Comparison of ENCODE assay signal across 22 cellular contexts in genomic region chr3:30097022-30097650, GRCh38.
A peak's percentile ranks its signal among the peaks of the same experiment; 100 is the strongest.
DNase-seq lines count a peak whose midpoint lies in the region; ATAC-seq and TF ChIP-seq lines count a peak whose summit lies in the region.
"Had no signal": no experiment of that assay in that cellular context is flagged by ENCODE, and none has a peak within 500 bp of the region (broad histone marks: within the 10 kb centered on the region; RNA-seq: fewer than 3 reads in every experiment).

No MANE protein-coding gene starts in this region.

- in situ Hi-C loops in HAP-1 (cut with MboI; ENCODE audit: low sequenced_read_pairs) = no loop called here

- TF ChIP-seq CTCF in WTC11 (IDR thresholded peaks at IDR 0.05) (no peak), neural crest cell (conservative IDR thresholded peaks at IDR 0.05) (no peak), endodermal cell (conservative IDR thresholded peaks at IDR 0.05) (no peak), colonic mucosa (IDR thresholded peaks at IDR 0.05) (no peak)

- peak overlapping the region; percentile 73; the same call in 1 of the 2 replicates for H3K27ac ChIP-seq in ACC112 (ENCODE audit: low read depth, low read length)
- H3K27ac ChIP-seq in endodermal cell (ENCODE audit: low read depth, low read length) = no peak overlapping the region
- H3K27ac ChIP-seq in colonic mucosa = no peak overlapping the region
- H3K27ac ChIP-seq: 22Rv1, BLaER1, C4-2B had no signal

- peaks cover 6% of the 10 kb centered on the region for H3K9me3 ChIP-seq in HAP-1
- peaks cover 14% of the 10 kb centered on the region for H3K9me3 ChIP-seq in endodermal cell (ENCODE audit: control insufficient read depth, low read length)
- no peaks in the 10 kb centered on the region for H3K9me3 ChIP-seq in colonic mucosa

- H3K4me3 Mint-ChIP-seq in WTC11 (no peak overlapping the region), neural crest cell (no peak overlapping the region), endodermal cell (no peak overlapping the region)
- H3K4me3 Mint-ChIP-seq: B cell; CD4-positive, CD25-positive, alpha-beta regulatory T cell; CD8-positive, alpha-beta T cell had no signal

- H3K27me3 Mint-ChIP-seq in WTC11 (ENCODE audit: low read depth) (peaks cover 49% of the 10 kb centered on the region), neural crest cell (ENCODE audit: low read depth) (no peaks in the 10 kb centered on the region), endodermal cell (ENCODE audit: insufficient read depth) (no peaks in the 10 kb centered on the region)
- H3K27me3 Mint-ChIP-seq: CD4-positive, CD25-positive, alpha-beta regulatory T cell had no signal

- H3K9ac ChIP-seq in endodermal cell (ENCODE audit: extremely low read depth, low read length, poor library complexity, severe bottlenecking) = no peak overlapping the region
- H3K9ac ChIP-seq in colonic mucosa (ENCODE audit: low read depth in 2 of 2, low read length in 2 of 2) = no peak overlapping the region
- H3K9ac ChIP-seq: BLaER1, GM23248 had no signal

- CTCF ChIA-PET in WTC11 (lab: Charles Lee) = interaction anchor here (1.0 to 1.2 kb wide), 2 partner anchors 55 to 84 kb away, joined by 3 to 9 read pairs; no protein-coding TSS in a partner anchor

- POLR2A ChIA-PET in WTC11 (lab: Charles Lee) = interaction anchor here (0.8 kb wide), 1 partner anchor 1788 kb away, joined by 3 read pairs; no protein-coding TSS in a partner anchor

- WGBS in endodermal cell (ENCODE audit: insufficient coverage in 1 of 2, insufficient read length in 1 of 2), 2 experiments = 83 to 95% methylated on average over 1 to 2 of the region's 2 CpGs

- peaks cover 36% of the 10 kb centered on the region for H3K36me3 Mint-ChIP-seq in WTC11
- peaks cover 12% of the 10 kb centered on the region for H3K36me3 Mint-ChIP-seq in neural crest cell (ENCODE audit: low read depth)
- peaks cover 1% of the 10 kb centered on the region for H3K36me3 Mint-ChIP-seq in endodermal cell (ENCODE audit: low read depth)
- H3K36me3 Mint-ChIP-seq: CD4-positive, CD25-positive, alpha-beta regulatory T cell; CD8-positive, alpha-beta T cell had no signal

- H3K36me3 ChIP-seq in ACC112 (ENCODE audit: insufficient read depth, low read length) (no peaks in the 10 kb centered on the region), HAP-1 (replicated peaks) (no peaks in the 10 kb centered on the region), endodermal cell (ENCODE audit: control insufficient read depth, insufficient read depth, low read length) (no peaks in the 10 kb centered on the region), colonic mucosa (no peaks in the 10 kb centered on the region)
- H3K36me3 ChIP-seq: BLaER1 had no signal

- no peak overlapping the region for H3K27ac Mint-ChIP-seq in WTC11
- H3K27ac Mint-ChIP-seq in neural crest cell (ENCODE audit: unreplicated experiment) = peak overlapping the region; percentile 31
- no peak overlapping the region for H3K27ac Mint-ChIP-seq in endodermal cell
- H3K27ac Mint-ChIP-seq: B cell; CD4-positive, CD25-positive, alpha-beta regulatory T cell; CD8-positive, alpha-beta T cell had no signal

- DNase-seq in HAP-1 (ENCODE audit: low spot score in 2 of 2) (peak; percentile 54 to 79), WTC11 (ENCODE audit: low spot score) (no peak), neural crest cell (ENCODE audit: low read depth, low spot score) (no peak), endodermal cell (no peak), DMS153 treated with DMSO at 0.1 percent for 48 hours (lab: John Stamatoyannopoulos, UW; ENCODE audit: unreplicated experiment) (no peak), colonic mucosa (no peak), nucleus accumbens (lab: John Stamatoyannopoulos, UW) (no peak)
- DNase-seq: Caco-2; CD4-positive, CD25-positive, alpha-beta regulatory T cell; CD8-positive, alpha-beta T cell; DMS153; DMS79; EL; GDM1; GM23248 had no signal

- no peak overlapping the region for H3K4me3 ChIP-seq in ACC112 (ENCODE audit: low read depth, low read length)
- no peak overlapping the region for H3K4me3 ChIP-seq in HAP-1
- H3K4me3 ChIP-seq in endodermal cell (ENCODE audit: low read length) = no peak overlapping the region
- no peak overlapping the region for H3K4me3 ChIP-seq in colonic mucosa
- H3K4me3 ChIP-seq: BLaER1, GM12878, GM23248 had no signal

- H3K9me3 Mint-ChIP-seq in WTC11 (peaks cover 38% of the 10 kb centered on the region), neural crest cell (peaks cover 10% of the 10 kb centered on the region), endodermal cell (peaks cover 25% of the 10 kb centered on the region)

- peak; percentile 93 for ATAC-seq in WTC11
- ATAC-seq: CD8-positive, alpha-beta T cell; GM12878; HCT116 had no signal

- intact Hi-C loops in colonic mucosa (cut with DNase I) = no loop called here

- no peaks in the 10 kb centered on the region for H3K79me2 ChIP-seq in ACC112 (ENCODE audit: control insufficient read depth, insufficient read depth, low read length, unreplicated experiment)

- H3K27me3 ChIP-seq in ACC112 (ENCODE audit: insufficient read depth, low read length) (no peaks in the 10 kb centered on the region), HAP-1 (ENCODE audit: low read depth) (no peaks in the 10 kb centered on the region), endodermal cell (ENCODE audit: control insufficient read depth, insufficient read depth, low read length, poor library complexity, severe bottlenecking) (no peaks in the 10 kb centered on the region), colonic mucosa (no peaks in the 10 kb centered on the region)
- H3K27me3 ChIP-seq: BLaER1 had no signal

- peak overlapping the region; percentile 3 for H2AFZ ChIP-seq in ACC112 (ENCODE audit: low read length, unreplicated experiment)
- H2AFZ ChIP-seq: GM23248 had no signal

- peaks cover 26% of the 10 kb centered on the region for H3K4me1 Mint-ChIP-seq in WTC11
- peaks cover 28% of the 10 kb centered on the region for H3K4me1 Mint-ChIP-seq in neural crest cell
- H3K4me1 Mint-ChIP-seq in endodermal cell = no peaks in the 10 kb centered on the region
- H3K4me1 Mint-ChIP-seq: B cell; CD4-positive, CD25-positive, alpha-beta regulatory T cell had no signal

- peaks cover 37% of the 10 kb centered on the region for H3K4me1 ChIP-seq in ACC112 (ENCODE audit: control insufficient read depth, insufficient read depth, low read length, unreplicated experiment)
- H3K4me1 ChIP-seq in HAP-1 = peaks cover 15% of the 10 kb centered on the region; the same call in 1 of the 2 replicates
- no peaks in the 10 kb centered on the region for H3K4me1 ChIP-seq in endodermal cell (ENCODE audit: control insufficient read depth, insufficient read depth, low read length)
- H3K4me1 ChIP-seq in colonic mucosa = no peaks in the 10 kb centered on the region
- H3K4me1 ChIP-seq: BLaER1 had no signal

TF ChIP-seq in WTC11, 78 proteins besides CTCF, POLR2A, EP300 and RAD21 (continues in another document):
- no peak for TF ChIP-seq OVOL2 (CRISPR knock-in tag; IDR thresholded peaks at IDR 0.05; ENCODE audit: borderline replicate concordance)
- TF ChIP-seq ZBTB43 (CRISPR knock-in tag; IDR thresholded peaks at IDR 0.05) = no peak
- no peak for TF ChIP-seq ESRRA (CRISPR knock-in tag; IDR thresholded peaks at IDR 0.05; ENCODE audit: borderline replicate concordance)
- TF ChIP-seq TP53 (CRISPR knock-in tag; IDR thresholded peaks at IDR 0.05) = no peak
- no peak for TF ChIP-seq FOXJ3 (CRISPR knock-in tag; IDR thresholded peaks at IDR 0.05; ENCODE audit: borderline replicate concordance)
- TF ChIP-seq MLX (CRISPR knock-in tag; IDR thresholded peaks at IDR 0.05) = no peak
- no peak for TF ChIP-seq SP1 (CRISPR knock-in tag; conservative IDR thresholded peaks at IDR 0.05)
- no peak for TF ChIP-seq ATF6 (CRISPR knock-in tag; IDR thresholded peaks at IDR 0.05)
- no peak for TF ChIP-seq RORB (CRISPR knock-in tag; IDR thresholded peaks at IDR 0.05)
- TF ChIP-seq ZSCAN18 (CRISPR knock-in tag; IDR thresholded peaks at IDR 0.05) = no peak

Comparison
In these comparisons a context has a peak if more than half of its experiments do, and no peak if none do; other contexts are left out.
1. DNase-seq: peak in HAP-1 (2 of 2); none in WTC11 (single experiment), neural crest cell (single experiment), endodermal cell (single experiment), DMS153 treated with DMSO at 0.1 percent for 48 hours (single experiment), colonic mucosa (single experiment) and nucleus accumbens (0 of 56).